In genomic region chr2:27262379-27263286, GRCh38 we compare ENCODE assay signal across 1 cellular context.
TF ChIP-seq lines count a peak whose summit lies in the region.

A gene with protein sequence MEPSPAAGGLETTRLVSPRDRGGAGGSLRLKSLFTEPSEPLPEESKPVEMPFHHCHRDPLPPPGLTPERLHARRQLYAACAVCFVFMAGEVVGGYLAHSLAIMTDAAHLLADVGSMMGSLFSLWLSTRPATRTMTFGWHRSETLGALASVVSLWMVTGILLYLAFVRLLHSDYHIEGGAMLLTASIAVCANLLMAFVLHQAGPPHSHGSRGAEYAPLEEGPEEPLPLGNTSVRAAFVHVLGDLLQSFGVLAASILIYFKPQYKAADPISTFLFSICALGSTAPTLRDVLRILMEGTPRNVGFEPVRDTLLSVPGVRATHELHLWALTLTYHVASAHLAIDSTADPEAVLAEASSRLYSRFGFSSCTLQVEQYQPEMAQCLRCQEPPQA (minus strand): TSS chr2:27263047. CDS start chr2:27262906, 141 bp downstream.

TF ChIP-seq in HEK293, 187 proteins besides CTCF, POLR2A, EP300 and RAD21 (continued from another document):
- TF ChIP-seq, protein P1, sequence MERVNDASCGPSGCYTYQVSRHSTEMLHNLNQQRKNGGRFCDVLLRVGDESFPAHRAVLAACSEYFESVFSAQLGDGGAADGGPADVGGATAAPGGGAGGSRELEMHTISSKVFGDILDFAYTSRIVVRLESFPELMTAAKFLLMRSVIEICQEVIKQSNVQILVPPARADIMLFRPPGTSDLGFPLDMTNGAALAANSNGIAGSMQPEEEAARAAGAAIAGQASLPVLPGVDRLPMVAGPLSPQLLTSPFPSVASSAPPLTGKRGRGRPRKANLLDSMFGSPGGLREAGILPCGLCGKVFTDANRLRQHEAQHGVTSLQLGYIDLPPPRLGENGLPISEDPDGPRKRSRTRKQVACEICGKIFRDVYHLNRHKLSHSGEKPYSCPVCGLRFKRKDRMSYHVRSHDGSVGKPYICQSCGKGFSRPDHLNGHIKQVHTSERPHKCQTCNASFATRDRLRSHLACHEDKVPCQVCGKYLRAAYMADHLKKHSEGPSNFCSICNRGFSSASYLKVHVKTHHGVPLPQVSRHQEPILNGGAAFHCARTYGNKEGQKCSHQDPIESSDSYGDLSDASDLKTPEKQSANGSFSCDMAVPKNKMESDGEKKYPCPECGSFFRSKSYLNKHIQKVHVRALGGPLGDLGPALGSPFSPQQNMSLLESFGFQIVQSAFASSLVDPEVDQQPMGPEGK (tag by site-specific recombination; IDR thresholded peaks at IDR 0.05): peak; percentile 80
- no peak for TF ChIP-seq ZNF311 (tag by site-specific recombination; IDR thresholded peaks at IDR 0.05; ENCODE audit: borderline replicate concordance)
- TF ChIP-seq ZNF292 (tag by site-specific recombination; IDR thresholded peaks at IDR 0.05; ENCODE audit: borderline replicate concordance, low read depth): no peak
- TF ChIP-seq ZNF639 (tag by site-specific recombination; IDR thresholded peaks at IDR 0.05): no peak
- TF ChIP-seq, protein P2, sequence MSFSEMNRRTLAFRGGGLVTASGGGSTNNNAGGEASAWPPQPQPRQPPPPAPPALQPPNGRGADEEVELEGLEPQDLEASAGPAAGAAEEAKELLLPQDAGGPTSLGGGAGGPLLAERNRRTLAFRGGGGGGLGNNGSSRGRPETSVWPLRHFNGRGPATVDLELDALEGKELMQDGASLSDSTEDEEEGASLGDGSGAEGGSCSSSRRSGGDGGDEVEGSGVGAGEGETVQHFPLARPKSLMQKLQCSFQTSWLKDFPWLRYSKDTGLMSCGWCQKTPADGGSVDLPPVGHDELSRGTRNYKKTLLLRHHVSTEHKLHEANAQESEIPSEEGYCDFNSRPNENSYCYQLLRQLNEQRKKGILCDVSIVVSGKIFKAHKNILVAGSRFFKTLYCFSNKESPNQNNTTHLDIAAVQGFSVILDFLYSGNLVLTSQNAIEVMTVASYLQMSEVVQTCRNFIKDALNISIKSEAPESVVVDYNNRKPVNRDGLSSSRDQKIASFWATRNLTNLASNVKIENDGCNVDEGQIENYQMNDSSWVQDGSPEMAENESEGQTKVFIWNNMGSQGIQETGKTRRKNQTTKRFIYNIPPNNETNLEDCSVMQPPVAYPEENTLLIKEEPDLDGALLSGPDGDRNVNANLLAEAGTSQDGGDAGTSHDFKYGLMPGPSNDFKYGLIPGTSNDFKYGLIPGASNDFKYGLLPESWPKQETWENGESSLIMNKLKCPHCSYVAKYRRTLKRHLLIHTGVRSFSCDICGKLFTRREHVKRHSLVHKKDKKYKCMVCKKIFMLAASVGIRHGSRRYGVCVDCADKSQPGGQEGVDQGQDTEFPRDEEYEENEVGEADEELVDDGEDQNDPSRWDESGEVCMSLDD (tag by site-specific recombination; IDR thresholded peaks at IDR 0.05): 0 out of 2 replicates have a peak, but pooled peaks have one; percentile 35
- no peak for TF ChIP-seq ZNF707 (tag by site-specific recombination; IDR thresholded peaks at IDR 0.05)
- TF ChIP-seq ZEB2 (tag by site-specific recombination; IDR thresholded peaks at IDR 0.05): peak; percentile 58; the same call in 1 of the 2 replicates
- peak; percentile 11; the same call in 1 of the 2 replicates for TF ChIP-seq KLF1 (tag by site-specific recombination; IDR thresholded peaks at IDR 0.05)
- peak; percentile 76 for TF ChIP-seq ZBTB26 (tag by site-specific recombination; optimal IDR thresholded peaks at IDR 0.05)
- TF ChIP-seq IKZF3 (tag by site-specific recombination; IDR thresholded peaks at IDR 0.05): no peak
- TF ChIP-seq ZBTB7A (tag by site-specific recombination; IDR thresholded peaks at IDR 0.05; ENCODE audit: low read depth): peak; percentile 57; the same call in 1 of the 2 replicates
- TF ChIP-seq ZBTB20 (tag by site-specific recombination; IDR thresholded peaks at IDR 0.05): peak; percentile 94
